In genomic region chr3:147336543-147337278, GRCh38 we compare ENCODE assay signal across 21 cellular contexts.
"Had no signal": no experiment of that assay in that cellular context is flagged by ENCODE, and none has a peak within 500 bp of the region (broad histone marks: within the 10 kb centered on the region; RNA-seq: fewer than 3 reads in every experiment).

No MANE protein-coding gene starts in this region.

- FAIRE-seq: RCC 7860 had no signal

- H3K27ac ChIP-seq: brain microvascular endothelial cell, cardiac muscle cell had no signal

- H3K36me3 Mint-ChIP-seq: activated CD4-positive, alpha-beta memory T cell treated with anti-CD3 and anti-CD28 coated beads for 36 hours; activated naive CD4-positive, alpha-beta T cell treated with anti-CD3 and anti-CD28 coated beads, Interleukin-2, amount 10 ng/mL, durations not matched to agents 7 days and 5 days; activated naive CD8-positive, alpha-beta T cell treated with anti-CD3 and anti-CD28 coated beads for 36 hours had no signal

- H3K27me3 Mint-ChIP-seq: activated CD4-positive, alpha-beta memory T cell treated with anti-CD3 and anti-CD28 coated beads for 36 hours; activated CD4-positive, alpha-beta T cell treated with anti-CD3 and anti-CD28 coated beads, Interleukin-2, amount 10 ng/mL, durations not matched to agents 7 days and 5 days; activated naive CD4-positive, alpha-beta T cell treated with anti-CD3 and anti-CD28 coated beads, Interleukin-2, amount 10 ng/mL, durations not matched to agents 7 days and 5 days; activated T-helper 17 cell treated with anti-CD3 and anti-CD28 coated beads, Interleukin-2, amount 50 U/mL, for 72 hours; T-helper 17 cell had no signal

- H3K9me3 Mint-ChIP-seq: activated CD4-positive, alpha-beta memory T cell treated with anti-CD3 and anti-CD28 coated beads for 36 hours; activated CD4-positive, alpha-beta T cell treated with anti-CD3 and anti-CD28 coated beads, Interleukin-2, amount 10 ng/mL, durations not matched to agents 7 days and 5 days; activated naive CD4-positive, alpha-beta T cell treated with anti-CD3 and anti-CD28 coated beads, Interleukin-2, amount 10 ng/mL, durations not matched to agents 7 days and 5 days; activated naive CD8-positive, alpha-beta T cell treated with anti-CD3 and anti-CD28 coated beads for 36 hours; activated T-helper 17 cell treated with anti-CD3 and anti-CD28 coated beads, Interleukin-2, amount 50 U/mL, for 72 hours had no signal

- H3K27me3 ChIP-seq: brain microvascular endothelial cell, cardiac muscle cell had no signal

- H3K4me1 Mint-ChIP-seq: activated CD4-positive, alpha-beta T cell treated with anti-CD3 and anti-CD28 coated beads, Interleukin-2, amount 10 ng/mL, durations not matched to agents 7 days and 5 days; activated naive CD4-positive, alpha-beta T cell treated with anti-CD3 and anti-CD28 coated beads, Interleukin-2, amount 10 ng/mL, durations not matched to agents 7 days and 5 days; activated naive CD8-positive, alpha-beta T cell treated with anti-CD3 and anti-CD28 coated beads for 36 hours; activated T-helper 17 cell treated with anti-CD3 and anti-CD28 coated beads, Interleukin-2, amount 50 U/mL, for 72 hours; T-helper 17 cell had no signal

- DNase-seq: activated CD4-positive, alpha-beta memory T cell treated with anti-CD3 and anti-CD28 coated beads for 36 hours; activated CD4-positive, alpha-beta T cell treated with anti-CD3 and anti-CD28 coated beads, Interleukin-2, amount 10 ng/mL, durations not matched to agents 7 days and 5 days; activated CD4-positive, CD25-positive, alpha-beta regulatory T cell; activated CD8-positive, alpha-beta memory T cell treated with anti-CD3 and anti-CD28 coated beads for 24 hours; activated gamma-delta T cell; activated naive CD4-positive, alpha-beta T cell treated with anti-CD3 and anti-CD28 coated beads, Interleukin-2, amount 10 ng/mL, durations not matched to agents 7 days and 5 days; activated naive CD8-positive, alpha-beta T cell treated with anti-CD3 and anti-CD28 coated beads for 36 hours; activated T-cell treated with anti-CD3 and anti-CD28 coated beads, Interleukin-2, amount 50 U/mL, for 48 hours; brain microvascular endothelial cell; Kasumi-1; KBM-7; NCI-H187 treated with DMSO at 0.1 percent for 48 hours; NCI-H2081 treated with DMSO at 0.1 percent for 48 hours; NCI-H446; NCI-H524; SHP77 treated with DMSO at 0.1 percent for 48 hours; T-helper 17 cell; T-helper 9 cell had no signal

- H3K4me3 ChIP-seq: cardiac muscle cell had no signal

- H3K27ac Mint-ChIP-seq: activated CD4-positive, alpha-beta memory T cell treated with anti-CD3 and anti-CD28 coated beads for 36 hours; activated CD4-positive, alpha-beta T cell treated with anti-CD3 and anti-CD28 coated beads, Interleukin-2, amount 10 ng/mL, durations not matched to agents 7 days and 5 days; activated naive CD4-positive, alpha-beta T cell treated with anti-CD3 and anti-CD28 coated beads, Interleukin-2, amount 10 ng/mL, durations not matched to agents 7 days and 5 days; activated naive CD8-positive, alpha-beta T cell treated with anti-CD3 and anti-CD28 coated beads for 36 hours; activated T-helper 17 cell treated with anti-CD3 and anti-CD28 coated beads, Interleukin-2, amount 50 U/mL, for 72 hours; T-helper 17 cell had no signal

- ATAC-seq: activated T-helper 17 cell treated with anti-CD3 and anti-CD28 coated beads, Interleukin-2, amount 50 U/mL, for 72 hours; T-helper 17 cell had no signal

- H3K4me3 Mint-ChIP-seq: activated CD4-positive, alpha-beta memory T cell treated with anti-CD3 and anti-CD28 coated beads for 36 hours; activated CD4-positive, alpha-beta T cell treated with anti-CD3 and anti-CD28 coated beads, Interleukin-2, amount 10 ng/mL, durations not matched to agents 7 days and 5 days; activated naive CD4-positive, alpha-beta T cell treated with anti-CD3 and anti-CD28 coated beads, Interleukin-2, amount 10 ng/mL, durations not matched to agents 7 days and 5 days; activated naive CD8-positive, alpha-beta T cell treated with anti-CD3 and anti-CD28 coated beads for 36 hours; activated T-helper 17 cell treated with anti-CD3 and anti-CD28 coated beads, Interleukin-2, amount 50 U/mL, for 72 hours; T-helper 17 cell had no signal

- H3K36me3 ChIP-seq: brain microvascular endothelial cell, cardiac muscle cell had no signal
